Comparison of ENCODE assay signal across 11 cellular contexts in genomic region chr19:36225219-36225892, GRCh38. TPM values are rescaled to one million over a fixed set of nuclear protein-coding genes. Genes with fewer than 3 reads are reported as not detected.
DNase-seq lines count a peak whose midpoint lies in the region; ATAC-seq and TF ChIP-seq lines count a peak whose summit lies in the region.
"Had no signal": no experiment of that assay in that cellular context is flagged by ENCODE, and none has a peak within 500 bp of the region (broad histone marks: within the 10 kb centered on the region; RNA-seq: fewer than 3 reads in every experiment).

No MANE protein-coding gene starts in this region.

- peaks cover 15% of the 10 kb centered on the region for H3F3A ChIP-seq in GM23338 (replicated peaks; ENCODE audit: low read depth)

- H3K27me3 ChIP-seq in GM23338 (ENCODE audit: insufficient read depth): no peaks in the 10 kb centered on the region
- H3K27me3 ChIP-seq: spleen had no signal

- no peak overlapping the region for H3K4me3 ChIP-seq in GM23338
- H3K4me3 ChIP-seq: spleen had no signal

- H2AFZ ChIP-seq in GM23338: no peak overlapping the region

- DNase-seq in AG20443 (ENCODE audit: low spot score) (peak; percentile 51), GM23338 (ENCODE audit: low spot score) (no peak), glutamatergic neuron (no peak), DMS53 treated with DMSO at 0.1 percent for 48 hours (lab: John Stamatoyannopoulos, UW; ENCODE audit: unreplicated experiment) (no peak), HK-2 (ENCODE audit: unreplicated experiment) (no peak), D341Med (ENCODE audit: low spot score) (no peak), erythroblast (lab: John Stamatoyannopoulos, UW) (no peak)
- DNase-seq in activated T-helper 2 cell treated with anti-CD3 and anti-CD28 coated beads, Interferon-gamma antibody, Interleukin-2, Interleukin-4, amounts not matched to agents 10 μg/mL and 5 μg/mL and 100 μg/mL, durations not matched to agents 14 hours and 24 hours and 36 hours (ENCODE audit: low spot score): no peak
- DNase-seq: NCI-H69, spleen had no signal

- H4K20me1 ChIP-seq in GM23338 (replicated peaks; ENCODE audit: insufficient read depth): peaks cover 69% of the 10 kb centered on the region

- peaks cover 77% of the 10 kb centered on the region for H3K36me3 Mint-ChIP-seq in GM23338 (ENCODE audit: low read depth)
- H3K36me3 Mint-ChIP-seq in activated T-helper 2 cell treated with anti-CD3 and anti-CD28 coated beads, Interferon-gamma antibody, Interleukin-2, Interleukin-4, amounts not matched to agents 10 μg/mL and 5 μg/mL and 100 μg/mL, durations not matched to agents 14 hours and 24 hours and 36 hours (ENCODE audit: low read depth): peaks cover 97% of the 10 kb centered on the region
- peaks cover 11% of the 10 kb centered on the region for H3K36me3 Mint-ChIP-seq in glutamatergic neuron (ENCODE audit: unreplicated experiment)

- peak overlapping the region; percentile 19; the same call in 1 of the 2 replicates for H3K27ac Mint-ChIP-seq in GM23338
- H3K27ac Mint-ChIP-seq in activated T-helper 2 cell treated with anti-CD3 and anti-CD28 coated beads, Interferon-gamma antibody, Interleukin-2, Interleukin-4, amounts not matched to agents 10 μg/mL and 5 μg/mL and 100 μg/mL, durations not matched to agents 14 hours and 24 hours and 36 hours: peak overlapping the region; percentile 62
- H3K27ac Mint-ChIP-seq in glutamatergic neuron (ENCODE audit: unreplicated experiment): peak overlapping the region; percentile 25

- peaks cover 100% of the 10 kb centered on the region for H3K79me2 ChIP-seq in GM23338 (replicated peaks; ENCODE audit: insufficient read depth)

- H3K27me3 Mint-ChIP-seq in GM23338 (ENCODE audit: insufficient read depth, low read depth, poor library complexity): peaks cover 2% of the 10 kb centered on the region
- no peaks in the 10 kb centered on the region for H3K27me3 Mint-ChIP-seq in activated T-helper 2 cell treated with anti-CD3 and anti-CD28 coated beads, Interferon-gamma antibody, Interleukin-2, Interleukin-4, amounts not matched to agents 10 μg/mL and 5 μg/mL and 100 μg/mL, durations not matched to agents 14 hours and 24 hours and 36 hours (ENCODE audit: low read depth)
- peaks cover 3% of the 10 kb centered on the region for H3K27me3 Mint-ChIP-seq in glutamatergic neuron (ENCODE audit: unreplicated experiment)

- no peaks in the 10 kb centered on the region for H3K9me2 ChIP-seq in GM23338 (ENCODE audit: insufficient read depth)

- intact Hi-C loops in activated T-helper 2 cell treated with anti-CD3 and anti-CD28 coated beads, Interferon-gamma antibody, Interleukin-2, Interleukin-4, amounts not matched to agents 10 μg/mL and 5 μg/mL and 100 μg/mL, durations not matched to agents 14 hours and 24 hours and 36 hours (cut with micrococcal nuclease): no loop called here

- no peak overlapping the region for H3K4me2 ChIP-seq in GM23338
- H3K4me2 ChIP-seq: KMS-11 had no signal

- no peak for TF ChIP-seq POLR2A in erythroblast (IDR thresholded peaks at IDR 0.05; ENCODE audit: low read length)

- TF ChIP-seq CTCF in GM23338 (conservative IDR thresholded peaks at IDR 0.05; ENCODE audit: low read depth in 2 of 2) (no peak), glutamatergic neuron (IDR thresholded peaks at IDR 0.05; ENCODE audit: partially characterized antibody, unreplicated experiment) (no peak)

- peaks cover 2% of the 10 kb centered on the region; the same call in 2 of the 3 replicates for H3K4me1 Mint-ChIP-seq in GM23338
- H3K4me1 Mint-ChIP-seq in activated T-helper 2 cell treated with anti-CD3 and anti-CD28 coated beads, Interferon-gamma antibody, Interleukin-2, Interleukin-4, amounts not matched to agents 10 μg/mL and 5 μg/mL and 100 μg/mL, durations not matched to agents 14 hours and 24 hours and 36 hours (ENCODE audit: low read depth): peaks cover 10% of the 10 kb centered on the region
- no peaks in the 10 kb centered on the region for H3K4me1 Mint-ChIP-seq in glutamatergic neuron (ENCODE audit: low read depth, unreplicated experiment)

- no peak for ATAC-seq in GM23338

- peaks cover 48% of the 10 kb centered on the region for H3K36me3 ChIP-seq in GM23338 (ENCODE audit: insufficient read depth)

- H3K4me1 ChIP-seq in GM23338 (ENCODE audit: insufficient read depth): no peaks in the 10 kb centered on the region

- H3K4me3 Mint-ChIP-seq in GM23338 (no peak overlapping the region), glutamatergic neuron (ENCODE audit: unreplicated experiment) (no peak overlapping the region)
- peak overlapping the region; percentile 22 for H3K4me3 Mint-ChIP-seq in activated T-helper 2 cell treated with anti-CD3 and anti-CD28 coated beads, Interferon-gamma antibody, Interleukin-2, Interleukin-4, amounts not matched to agents 10 μg/mL and 5 μg/mL and 100 μg/mL, durations not matched to agents 14 hours and 24 hours and 36 hours (ENCODE audit: low read depth)

- H3K27ac ChIP-seq in GM23338 (ENCODE audit: low read depth): peak overlapping the region; percentile 50
- H3K27ac ChIP-seq: KMS-11, spleen had no signal

- H3K9me3 Mint-ChIP-seq in GM23338 (no peaks in the 10 kb centered on the region), glutamatergic neuron (ENCODE audit: unreplicated experiment) (no peaks in the 10 kb centered on the region)
- peaks cover 57% of the 10 kb centered on the region for H3K9me3 Mint-ChIP-seq in activated T-helper 2 cell treated with anti-CD3 and anti-CD28 coated beads, Interferon-gamma antibody, Interleukin-2, Interleukin-4, amounts not matched to agents 10 μg/mL and 5 μg/mL and 100 μg/mL, durations not matched to agents 14 hours and 24 hours and 36 hours

RNA-seq across cellular contexts. Expression of gene ZNF146, which starts 10.4 kb away (rescaled TPM):
- 227 and 249 TPM in 2 replicates for total RNA-seq in GM23338 (2014; rRNA removed; shearing (Covaris generic))
- 111 and 143 TPM in 2 replicates for polyA plus RNA-seq in GM23338 (2016; fragmentation: Nextera tagmentation; extraction: Ambion mirVana)
- 82.3 and 86.4 TPM in 2 replicates for total RNA-seq in activated T-helper 2 cell treated with anti-CD3 and anti-CD28 coated beads, Interferon-gamma antibody, Interleukin-2, Interleukin-4, amounts not matched to agents 10 μg/mL and 5 μg/mL and 100 μg/mL, durations not matched to agents 14 hours and 24 hours and 36 hours
- 59.6 TPM for total RNA-seq in glutamatergic neuron (ENCODE audit: unreplicated experiment)

RNA-seq across cellular contexts. Expression of gene ZNF565, which starts 10.9 kb away (rescaled TPM):
- total RNA-seq in GM23338 (2014; rRNA removed; shearing (Covaris generic)): 2.4 TPM in 2 replicates
- polyA plus RNA-seq in GM23338 (2016; fragmentation: Nextera tagmentation; extraction: Ambion mirVana): 1.9 and 3.2 TPM in 2 replicates
- 1.5 and 2.4 TPM in 2 replicates for total RNA-seq in activated T-helper 2 cell treated with anti-CD3 and anti-CD28 coated beads, Interferon-gamma antibody, Interleukin-2, Interleukin-4, amounts not matched to agents 10 μg/mL and 5 μg/mL and 100 μg/mL, durations not matched to agents 14 hours and 24 hours and 36 hours
- 5.6 TPM for total RNA-seq in glutamatergic neuron (ENCODE audit: unreplicated experiment)
